Comparison of ENCODE assay signal across 35 cellular contexts in the genomic region with DNA sequence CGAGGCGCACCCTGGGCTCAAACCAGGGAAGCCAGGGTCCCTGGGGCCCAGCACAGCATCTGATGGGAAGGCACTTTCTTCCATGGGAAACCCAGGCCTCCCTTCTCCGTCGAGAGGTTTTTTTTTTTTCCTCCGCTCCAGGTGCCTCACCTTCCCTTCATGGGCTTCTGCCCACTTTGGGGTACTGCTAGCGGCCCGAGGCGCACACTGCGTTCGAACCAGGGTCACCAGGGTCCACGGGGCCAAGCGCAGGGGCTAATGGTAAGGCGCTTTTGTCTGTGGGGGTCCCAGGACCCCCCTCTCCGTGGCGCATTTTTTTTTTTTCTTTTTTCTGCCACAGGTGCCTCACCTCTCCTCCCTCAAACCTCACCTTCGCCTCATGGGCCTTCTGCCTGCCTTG.
"Had no signal": no experiment of that assay in that cellular context is flagged by ENCODE, and none has a peak within 500 bp of the region (broad histone marks: within the 10 kb centered on the region; RNA-seq: fewer than 3 reads in every experiment).

No MANE protein-coding gene starts in this region.

- H3K9ac ChIP-seq: KMS-11 had no signal

- H3K27me3 ChIP-seq: MG63 had no signal

- H3K36me3 ChIP-seq: MG63 had no signal

- H3K4me3 ChIP-seq: MG63 had no signal

- H3K27ac ChIP-seq: KMS-11 had no signal

- H3K4me2 ChIP-seq: KMS-11 had no signal

- H3K9me3 ChIP-seq: MG63 had no signal

- DNase-seq: Karpas-422, Kasumi-1, MG63, MM.1S, MV-4-11, NCI-H1048, NCI-H1092, NCI-H1092 treated with DMSO at 0.1 percent for 48 hours, NCI-H1105, NCI-H1105 treated with DMSO at 0.1 percent for 48 hours, NCI-H1417, NCI-H1417 treated with DMSO at 0.1 percent for 48 hours, NCI-H1436, NCI-H1436 treated with DMSO at 0.1 percent for 48 hours, NCI-H146, NCI-H1694, NCI-H1694 treated with DMSO at 0.1 percent for 48 hours, NCI-H187, NCI-H187 treated with DMSO at 0.1 percent for 48 hours, NCI-H1930, NCI-H2029, NCI-H2029 treated with DMSO at 0.1 percent for 48 hours, NCI-H2081, NCI-H2081 treated with DMSO at 0.1 percent for 48 hours, NCI-H2107, NCI-H2171, NCI-H2171 treated with DMSO at 0.1 percent for 48 hours, NCI-H2227 treated with DMSO at 0.1 percent for 48 hours, NCI-H226, NCI-H345, NCI-H446, NCI-H446 treated with DMSO at 0.1 percent for 48 hours, NCI-H510A, NCI-H510A treated with DMSO at 0.1 percent for 48 hours had no signal
